17 cellular contexts compared by ENCODE assay signal in genomic region chr4:87049508-87049907, GRCh38.
DNase-seq lines count a peak whose midpoint lies in the region; ATAC-seq and TF ChIP-seq lines count a peak whose summit lies in the region.
"Had no signal": no experiment of that assay in that cellular context is flagged by ENCODE, and none has a peak within 500 bp of the region (broad histone marks: within the 10 kb centered on the region; RNA-seq: fewer than 3 reads in every experiment).

No MANE protein-coding gene starts in this region.

- H3K4me1 ChIP-seq in neuronal stem cell (ENCODE audit: control insufficient read depth in 2 of 2, insufficient read depth in 1 of 2, low read depth in 1 of 2, low read length in 2 of 2) (peaks cover 16 to 26% of the 10 kb centered on the region in 2 donors), uterus (peaks cover 27 to 32% of the 10 kb centered on the region in 2 donors), aorta (ENCODE audit: control insufficient read depth in 1 of 2, insufficient read depth in 2 of 2, low read length in 2 of 2) (peaks cover 9 to 12% of the 10 kb centered on the region in 2 donors)

- no peak overlapping the region for H2BK5ac ChIP-seq in neuronal stem cell (ENCODE audit: low read length)

- no peak for TF ChIP-seq CTCF in uterus (IDR thresholded peaks at IDR 0.05)

- no peak overlapping the region for H4K8ac ChIP-seq in neuronal stem cell (ENCODE audit: low read depth, low read length)

- no peak overlapping the region for H4K91ac ChIP-seq in neuronal stem cell (ENCODE audit: low read depth, low read length, poor library complexity)

- H3K36me3 ChIP-seq in neuronal stem cell (replicated peaks in 1 of 2; ENCODE audit: control insufficient read depth in 2 of 2, insufficient read depth in 2 of 2, low read length in 2 of 2) (peaks cover 12 to 46% of the 10 kb centered on the region in 2 donors), uterus (no peaks in the 10 kb centered on the region), aorta (ENCODE audit: control insufficient read depth in 1 of 2, insufficient read depth in 2 of 2, low read length in 1 of 2) (peaks cover 0 to 2% of the 10 kb centered on the region in 2 donors)

- H3K23ac ChIP-seq in neuronal stem cell (ENCODE audit: low read depth, low read length, poor library complexity) = no peak overlapping the region

- H3K9ac ChIP-seq in neuronal stem cell (ENCODE audit: low read depth, low read length, poor library complexity) = no peak overlapping the region

- intact Hi-C loops in uterus (cut with DNase I; ENCODE audit: low total_unique reads) = no loop called here
- intact Hi-C loops in aorta (cut with DNase I) = loop anchor here in 1 of 2 donors (5.0 kb wide), 1 partner anchor 42 kb away; no protein-coding TSS in a partner anchor

- no peak overlapping the region for H2AK5ac ChIP-seq in neuronal stem cell (ENCODE audit: low read depth, low read length)

- peaks cover 49% of the 10 kb centered on the region for H3K4me1 Mint-ChIP-seq in stimulated activated naive CD8-positive, alpha-beta T cell treated with anti-CD3 and anti-CD28 coated beads, Interleukin-15, amount 100 ng/mL, for 72 hours
- H3K4me1 Mint-ChIP-seq in central memory CD8-positive, alpha-beta T cell = peaks cover 35% of the 10 kb centered on the region

- peak overlapping the region; percentile 92 for H2BK12ac ChIP-seq in neuronal stem cell (ENCODE audit: low read length)

- no peak overlapping the region for H3K4me3 Mint-ChIP-seq in stimulated activated naive CD8-positive, alpha-beta T cell treated with anti-CD3 and anti-CD28 coated beads, Interleukin-15, amount 100 ng/mL, for 72 hours
- H3K4me3 Mint-ChIP-seq in central memory CD8-positive, alpha-beta T cell = no peak overlapping the region
- H3K4me3 Mint-ChIP-seq: brain had no signal

- no peaks in the 10 kb centered on the region for H3K9me3 Mint-ChIP-seq in stimulated activated naive CD8-positive, alpha-beta T cell treated with anti-CD3 and anti-CD28 coated beads, Interleukin-15, amount 100 ng/mL, for 72 hours
- no peaks in the 10 kb centered on the region for H3K9me3 Mint-ChIP-seq in central memory CD8-positive, alpha-beta T cell

- peak; percentile 25 for ATAC-seq in stimulated activated naive CD8-positive, alpha-beta T cell treated with anti-CD3 and anti-CD28 coated beads, Interleukin-15, Interleukin-2, amounts not matched to agents 100 U/mL and 50 U/mL, for 24 hours
- no peak for ATAC-seq in stimulated activated naive CD8-positive, alpha-beta T cell treated with anti-CD3 and anti-CD28 coated beads, Interleukin-15, amount 100 ng/mL, for 72 hours
- ATAC-seq in central memory CD8-positive, alpha-beta T cell (replicated peaks; ENCODE audit: extremely low read depth, poor library complexity, severe bottlenecking) = no peak
- no peak for ATAC-seq in HG03354 (IDR thresholded peaks at IDR 0.05; ENCODE audit: poor library complexity, severe bottlenecking, unreplicated experiment)
- ATAC-seq in aorta (ENCODE audit: low FRiP score) = no peak
- ATAC-seq: foreskin keratinocyte had no signal

- no peak overlapping the region for H3K4me2 ChIP-seq in neuronal stem cell (ENCODE audit: insufficient read depth, low read length, poor library complexity, severe bottlenecking)

- peak overlapping the region; percentile 67 for H3K14ac ChIP-seq in neuronal stem cell (ENCODE audit: low read length)

- peaks cover 3% of the 10 kb centered on the region in 2 donors for H3K9me3 ChIP-seq in neuronal stem cell (replicated peaks in 1 of 2; ENCODE audit: control insufficient read depth in 2 of 2, insufficient read depth in 1 of 2, low read depth in 1 of 2, low read length in 2 of 2)
- H3K9me3 ChIP-seq in uterus = no peaks in the 10 kb centered on the region
- H3K9me3 ChIP-seq in aorta (ENCODE audit: control insufficient read depth, low read length) = no peaks in the 10 kb centered on the region
- H3K9me3 ChIP-seq: BE2C had no signal

- H3K27ac Mint-ChIP-seq in stimulated activated naive CD8-positive, alpha-beta T cell treated with anti-CD3 and anti-CD28 coated beads, Interleukin-15, amount 100 ng/mL, for 72 hours = no peak overlapping the region
- H3K27ac Mint-ChIP-seq in central memory CD8-positive, alpha-beta T cell (ENCODE audit: low read depth) = peak overlapping the region; percentile 71

- peak overlapping the region; percentile 67 for H3K18ac ChIP-seq in neuronal stem cell (ENCODE audit: low read length)

- no peak for TF ChIP-seq POLR2A in uterus (IDR thresholded peaks at IDR 0.05)

- no CpG with 5 or more reads among the region's 9 CpGs for WGBS in neuronal stem cell (ENCODE audit: extremely low coverage in 2 of 2, insufficient read length in 2 of 2, insufficient replicate concordance in 1 of 2), 2 donors
- 97 to 98% methylated on average over 9 of the region's 9 CpGs for WGBS in aorta, 2 donors

- no peak overlapping the region for H2BK120ac ChIP-seq in neuronal stem cell (ENCODE audit: low read depth, low read length)

- no peak for DNase-seq in stimulated activated naive CD8-positive, alpha-beta T cell treated with anti-CD3 and anti-CD28 coated beads, Interleukin-15, Interleukin-2, amounts not matched to agents 100 U/mL and 50 U/mL, for 24 hours
- no peak for DNase-seq in stimulated activated naive CD8-positive, alpha-beta T cell treated with anti-CD3 and anti-CD28 coated beads, Interleukin-15, amount 100 ng/mL, for 72 hours
- no peak for DNase-seq in central memory CD8-positive, alpha-beta T cell (ENCODE audit: low spot score in 2 of 2)
- DNase-seq in neuronal stem cell (ENCODE audit: low spot score) (no peak), uterus (no peak), aorta (no peak), A172 (ENCODE audit: low spot score) (no peak)
- DNase-seq: activated naive CD4-positive, alpha-beta T cell treated with anti-CD3 and anti-CD28 coated beads, Interleukin-2, amount 50 U/mL, for 16 hours; BE2C; foreskin keratinocyte; NCI-H510A treated with DMSO at 0.1 percent for 48 hours; SHP77 treated with DMSO at 0.1 percent for 48 hours; stimulated activated CD4-positive, alpha-beta T cell treated with anti-CD3 and anti-CD28 coated beads, Interleukin-4, amount 100 ng/mL, for 1 hour had no signal

- H3K27me3 Mint-ChIP-seq in stimulated activated naive CD8-positive, alpha-beta T cell treated with anti-CD3 and anti-CD28 coated beads, Interleukin-15, amount 100 ng/mL, for 72 hours = no peaks in the 10 kb centered on the region
- no peaks in the 10 kb centered on the region for H3K27me3 Mint-ChIP-seq in central memory CD8-positive, alpha-beta T cell
- H3K27me3 Mint-ChIP-seq: brain had no signal

- H2BK15ac ChIP-seq in neuronal stem cell (ENCODE audit: low read length) = no peak overlapping the region

- H3K79me1 ChIP-seq in neuronal stem cell (ENCODE audit: low read depth, low read length) = peaks cover 7% of the 10 kb centered on the region

- no peak overlapping the region for H3K4me3 ChIP-seq in neuronal stem cell (ENCODE audit: low read length in 2 of 2)
- H3K4me3 ChIP-seq in uterus = no peak overlapping the region
- H3K4me3 ChIP-seq in aorta (ENCODE audit: low read length in 2 of 2) = no peak overlapping the region
- H3K4me3 ChIP-seq: coronary artery, skin epidermis had no signal

- peaks cover 17% of the 10 kb centered on the region for H3K36me3 Mint-ChIP-seq in central memory CD8-positive, alpha-beta T cell (ENCODE audit: insufficient read depth)

- H3K27me3 ChIP-seq in neuronal stem cell (ENCODE audit: control insufficient read depth in 3 of 3, insufficient read depth in 3 of 3, low read depth in 1 of 3, low read length in 3 of 3) = no peaks in the 10 kb centered on the region
- H3K27me3 ChIP-seq in uterus = no peaks in the 10 kb centered on the region
- no peaks in the 10 kb centered on the region for H3K27me3 ChIP-seq in aorta (ENCODE audit: control insufficient read depth in 1 of 2, insufficient read depth in 2 of 2, low read length in 1 of 2)
- H3K27me3 ChIP-seq: BE2C, foreskin keratinocyte had no signal

- no peak overlapping the region for H2AFZ ChIP-seq in neuronal stem cell (ENCODE audit: low read length)

- H3K27ac ChIP-seq in neuronal stem cell (replicated peaks; ENCODE audit: low read length) = no peak overlapping the region
- H3K27ac ChIP-seq in uterus = peak overlapping the region; percentile 89 to 99
- no peak overlapping the region for H3K27ac ChIP-seq in aorta (ENCODE audit: low read depth in 1 of 2, low read length in 2 of 2)
- H3K27ac ChIP-seq: foreskin keratinocyte had no signal

- H3K4ac ChIP-seq in neuronal stem cell (ENCODE audit: low read length) = no peak overlapping the region

Comparison
In these comparisons a context has a peak if more than half of its experiments do, and no peak if none do; other contexts are left out.
1. H3K27ac ChIP-seq: peak in uterus (2 of 2); none in neuronal stem cell (single experiment) and aorta (0 of 2).